37 cellular contexts compared by ENCODE assay signal in genomic region chr19:56271096-56271495, GRCh38. TPM values are rescaled to one million over a fixed set of nuclear protein-coding genes. Genes with fewer than 3 reads are reported as not detected.
"Had no signal": no experiment of that assay in that cellular context is flagged by ENCODE, and none has a peak within 500 bp of the region (broad histone marks: within the 10 kb centered on the region; RNA-seq: fewer than 3 reads in every experiment).

No MANE protein-coding gene starts in this region.

- H3K4me1 Mint-ChIP-seq: activated CD4-positive, alpha-beta T cell treated with anti-CD3 and anti-CD28 coated beads, Interleukin-2, amount 10 ng/mL, durations not matched to agents 24 days and 14 days; activated naive CD8-positive, alpha-beta T cell treated with anti-CD3 and anti-CD28 coated beads for 36 hours; stimulated activated memory B cell treated with anti-CD40 and anti-IgM and Interleukin-4, amounts not matched to agents 10 μg/mL and 1 μg/mL and 100 μg/mL, for 72 hours had no signal

- H3K27me3 ChIP-seq: adrenal gland, body of pancreas, cardiac muscle cell, colonic mucosa, dorsolateral prefrontal cortex, gastroesophageal sphincter, neural progenitor cell, right atrium auricular region, stomach, thyroid gland, upper lobe of right lung had no signal

- H3K4me1 ChIP-seq: body of pancreas, colonic mucosa, gastroesophageal sphincter, neural progenitor cell, right atrium auricular region, stomach, thyroid gland had no signal

- H3K4me3 ChIP-seq: adrenal gland, body of pancreas, cardiac muscle cell, colonic mucosa, dorsolateral prefrontal cortex, gastroesophageal sphincter, neural progenitor cell, right atrium auricular region, smooth muscle cell, stomach, thyroid gland, upper lobe of right lung had no signal

- H3K9me3 ChIP-seq: adrenal gland, body of pancreas, colonic mucosa, gastroesophageal sphincter, right atrium auricular region, stomach, thyroid gland, upper lobe of right lung had no signal

- H3K27ac ChIP-seq: body of pancreas, cardiac muscle cell, colonic mucosa, dorsolateral prefrontal cortex, gastroesophageal sphincter, neural progenitor cell, right atrium auricular region, stomach, thyroid gland, upper lobe of right lung had no signal

- H3K36me3 Mint-ChIP-seq: activated CD4-positive, alpha-beta memory T cell treated with anti-CD3 and anti-CD28 coated beads for 36 hours had no signal

- H3K9me3 Mint-ChIP-seq: activated CD4-positive, alpha-beta memory T cell treated with anti-CD3 and anti-CD28 coated beads for 36 hours; activated CD4-positive, alpha-beta T cell treated with anti-CD3 and anti-CD28 coated beads, Interleukin-2, amount 10 ng/mL, durations not matched to agents 24 days and 14 days; activated naive CD4-positive, alpha-beta T cell treated with anti-CD3 and anti-CD28 coated beads for 36 hours; activated naive CD8-positive, alpha-beta T cell treated with anti-CD3 and anti-CD28 coated beads for 36 hours; neural progenitor cell; stimulated activated memory B cell treated with anti-CD40 and anti-IgM and Interleukin-4, amounts not matched to agents 10 μg/mL and 1 μg/mL and 100 μg/mL, for 72 hours had no signal

- DNase-seq: activated CD4-positive, alpha-beta memory T cell treated with anti-CD3 and anti-CD28 coated beads for 36 hours; activated CD4-positive, alpha-beta T cell treated with anti-CD3 and anti-CD28 coated beads, Interleukin-2, amount 10 ng/mL, durations not matched to agents 24 days and 14 days; activated CD4-positive, CD25-positive, alpha-beta regulatory T cell treated with anti-CD3 and anti-CD28 coated beads, Interleukin-2, amount 50 U/mL, for 72 hours; activated CD8-positive, alpha-beta memory T cell treated with anti-CD3 and anti-CD28 coated beads, Interleukin-2, amount 50 U/mL, for 4 hours; activated effector memory CD4-positive, alpha-beta T cell treated with anti-CD3 and anti-CD28 coated beads, Interleukin-2, amount 50 U/mL, for 16 hours; activated naive CD4-positive, alpha-beta T cell treated with anti-CD3 and anti-CD28 coated beads for 36 hours; activated naive CD8-positive, alpha-beta T cell treated with anti-CD3 and anti-CD28 coated beads for 36 hours; activated T-cell treated with anti-CD3 and anti-CD28 coated beads, Interleukin-2, amount 50 U/mL, for 1 hour; aorta; cerebellar nuclear complex; colonic mucosa; effector memory CD4-positive, alpha-beta T cell; head of caudate nucleus; hippocampal formation; kidney; left colon; midbrain; naive thymus-derived CD8-positive, alpha-beta T cell; stimulated activated CD4-positive, alpha-beta T cell treated with anti-CD3 and anti-CD28 coated beads, Interleukin-1b, Interleukin-23, amount 100 ng/mL, for 48 hours; stimulated activated CD4-positive, alpha-beta T cell treated with anti-CD3 and anti-CD28 coated beads, Interleukin-4, amount 100 ng/mL, for 4 hours; stimulated activated CD8-positive, alpha-beta memory T cell treated with anti-CD3 and anti-CD28 coated beads, Interleukin-4, amount 100 ng/mL, for 48 hours; stomach; thyroid gland; upper lobe of right lung had no signal

- H3K27me3 Mint-ChIP-seq: activated CD4-positive, alpha-beta memory T cell treated with anti-CD3 and anti-CD28 coated beads for 36 hours; activated CD4-positive, alpha-beta T cell treated with anti-CD3 and anti-CD28 coated beads, Interleukin-2, amount 10 ng/mL, durations not matched to agents 24 days and 14 days; activated naive CD8-positive, alpha-beta T cell treated with anti-CD3 and anti-CD28 coated beads for 36 hours; naive thymus-derived CD8-positive, alpha-beta T cell; stimulated activated memory B cell treated with anti-CD40 and anti-IgM and Interleukin-4, amounts not matched to agents 10 μg/mL and 1 μg/mL and 100 μg/mL, for 72 hours had no signal

- H3K36me3 ChIP-seq: adrenal gland, cardiac muscle cell, colonic mucosa, gastroesophageal sphincter, neural progenitor cell, right atrium auricular region, stomach, thyroid gland, upper lobe of right lung had no signal

- H3K4me3 Mint-ChIP-seq: activated CD4-positive, alpha-beta memory T cell treated with anti-CD3 and anti-CD28 coated beads for 36 hours; activated CD4-positive, alpha-beta T cell treated with anti-CD3 and anti-CD28 coated beads, Interleukin-2, amount 10 ng/mL, durations not matched to agents 24 days and 14 days; activated naive CD4-positive, alpha-beta T cell treated with anti-CD3 and anti-CD28 coated beads for 36 hours; activated naive CD8-positive, alpha-beta T cell treated with anti-CD3 and anti-CD28 coated beads for 36 hours; activated T-helper 1 cell treated with anti-CD3 and anti-CD28 coated beads, Interleukin-12 subunit alpha, Interleukin-12 subunit beta, Interleukin-2, Interleukin-4 antibody, amounts not matched to agents 30 ng/mL and 10 ng/mL and 1 ng/mL, durations not matched to agents 14 hours and 24 hours and 36 hours; naive thymus-derived CD8-positive, alpha-beta T cell; neural progenitor cell; stimulated activated memory B cell treated with anti-CD40 and anti-IgM and Interleukin-4, amounts not matched to agents 10 μg/mL and 1 μg/mL and 100 μg/mL, for 72 hours had no signal

- H3K27ac Mint-ChIP-seq: activated CD4-positive, alpha-beta memory T cell treated with anti-CD3 and anti-CD28 coated beads for 36 hours; activated CD4-positive, alpha-beta T cell treated with anti-CD3 and anti-CD28 coated beads, Interleukin-2, amount 10 ng/mL, durations not matched to agents 24 days and 14 days; activated naive CD4-positive, alpha-beta T cell treated with anti-CD3 and anti-CD28 coated beads for 36 hours; activated naive CD8-positive, alpha-beta T cell treated with anti-CD3 and anti-CD28 coated beads for 36 hours; activated T-helper 1 cell treated with anti-CD3 and anti-CD28 coated beads, Interleukin-12 subunit alpha, Interleukin-12 subunit beta, Interleukin-2, Interleukin-4 antibody, amounts not matched to agents 30 ng/mL and 10 ng/mL and 1 ng/mL, durations not matched to agents 14 hours and 24 hours and 36 hours; naive thymus-derived CD8-positive, alpha-beta T cell; neural progenitor cell; stimulated activated memory B cell treated with anti-CD40 and anti-IgM and Interleukin-4, amounts not matched to agents 10 μg/mL and 1 μg/mL and 100 μg/mL, for 72 hours had no signal

- ATAC-seq: body of pancreas; gastroesophageal sphincter; left colon; naive thymus-derived CD8-positive, alpha-beta T cell; stimulated activated memory B cell treated with anti-CD40 and anti-IgM and Interleukin-4, amounts not matched to agents 10 μg/mL and 1 μg/mL and 100 μg/mL, for 72 hours had no signal

RNA-seq across cellular contexts. Expression of gene EDDM13, which starts 1.5 kb away (rescaled TPM):
- total RNA-seq: activated CD4-positive, alpha-beta memory T cell treated with anti-CD3 and anti-CD28 coated beads for 36 hours; aorta; body of pancreas; cardiac muscle cell; colonic mucosa; fibroblast of lung; fibroblast of villous mesenchyme; gastroesophageal sphincter; left colon; naive thymus-derived CD8-positive, alpha-beta T cell; omental fat pad; right atrium auricular region; smooth muscle cell; stomach had no signal
- polyA plus RNA-seq: aorta, fibroblast of lung had no signal
